20 cellular contexts compared by ENCODE assay signal in the genomic region with DNA sequence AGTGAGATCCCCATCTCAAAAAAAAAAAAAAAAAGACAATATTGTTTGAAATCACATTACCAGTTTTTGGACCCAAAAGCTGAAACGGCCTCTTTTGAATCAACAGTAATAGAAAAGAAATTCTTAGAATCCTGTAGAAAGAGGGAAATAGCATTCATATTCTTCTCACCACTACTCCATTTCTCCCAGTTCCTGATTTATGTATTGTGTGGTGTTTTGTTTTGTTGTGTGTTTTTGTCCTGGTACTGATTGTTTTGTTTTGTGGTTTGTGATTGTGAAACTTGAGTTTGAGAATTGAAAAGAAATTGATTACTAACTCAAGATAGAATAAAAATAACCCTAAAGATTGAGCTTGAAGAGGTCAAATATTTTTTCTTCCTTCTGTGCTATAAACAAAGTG. TPM values are rescaled to one million over a fixed set of nuclear protein-coding genes. Genes with fewer than 3 reads are reported as not detected.
DNase-seq lines count a peak whose midpoint lies in the region; ATAC-seq, FAIRE-seq and TF ChIP-seq lines count a peak whose summit lies in the region.
"Had no signal": no experiment of that assay in that cellular context is flagged by ENCODE, and none has a peak within 500 bp of the region (broad histone marks: within the 10 kb centered on the region; RNA-seq: fewer than 3 reads in every experiment).

No MANE protein-coding gene starts in this region.

- in situ Hi-C loops in GM12878 (cut with MboI): no loop called here

- H3K4me3 ChIP-seq in AG10803 (ENCODE audit: low read length) (no peak overlapping the region), GM12878 (no peak overlapping the region), fibroblast of villous mesenchyme (ENCODE audit: low read depth, low read length) (no peak overlapping the region)
- H3K4me3 ChIP-seq: BLaER1 had no signal

- CTCF ChIA-PET in GM12878 (lab: Yijun Ruan, JAX): interaction anchor here (3.4 kb wide), 1 partner anchor 11 kb away, joined by 18 read pairs; no protein-coding TSS in a partner anchor

- SMC1A ChIA-PET in GM12878 (lab: Charles Lee; ENCODE audit: uncharacterized antibody, unreplicated experiment): interaction anchor here (0.6 to 2.9 kb wide), 4 partner anchors 11 to 33 kb away, joined by 3 to 21 read pairs (median 6); no protein-coding TSS in a partner anchor

- DNase-seq in AG10803 (ENCODE audit: low read depth) (peak; percentile 52), GM12891 (ENCODE audit: insufficient read length, low spot score) (no peak), GM12878 (ENCODE audit: low read depth, low spot score) (no peak), fibroblast of villous mesenchyme (ENCODE audit: low read depth) (peak; percentile 54), GM20000 (ENCODE audit: low spot score) (no peak), NCI-H345 treated with DMSO at 0.1 percent for 48 hours (lab: John Stamatoyannopoulos, UW; ENCODE audit: unreplicated experiment) (no peak)
- DNase-seq: CD4-positive, alpha-beta T cell; CD8-positive, alpha-beta memory T cell; DMS 273 treated with DMSO at 0.1 percent for 48 hours; DMS79; EL; GDM1; GOT3; HCEC 1CT had no signal

- H3K4me1 ChIP-seq in GM12878 (ENCODE audit: control insufficient read depth, insufficient read depth, low read length): no peaks in the 10 kb centered on the region
- H3K4me1 ChIP-seq: BLaER1 had no signal

- H3K27ac ChIP-seq in GM12878 (ENCODE audit: control insufficient read depth, insufficient read depth): no peak overlapping the region
- H3K27ac ChIP-seq: BLaER1, C4-2B had no signal

- TF ChIP-seq CTCF in AG10803 (conservative IDR thresholded peaks at IDR 0.05; ENCODE audit: low read length) (no peak), GM12878 (IDR thresholded peaks at IDR 0.05 in 2 of 3, conservative IDR thresholded peaks at IDR 0.05 in 1 of 3; ENCODE audit: control insufficient read depth in 2 of 3, extremely low read depth in 1 of 3, insufficient read depth in 1 of 3, low read depth in 3 of 3, low read length in 3 of 3) (no peak), fibroblast of villous mesenchyme (IDR thresholded peaks at IDR 0.05; ENCODE audit: insufficient read depth, low read depth, low read length) (no peak), GM20000 (IDR thresholded peaks at IDR 0.05; ENCODE audit: extremely low read depth, missing control alignments) (no peak)

- no peak overlapping the region for H2AFZ ChIP-seq in GM12878 (ENCODE audit: control insufficient read depth, low read depth, low read length)

- TF ChIP-seq EP300 in GM12878 (IDR thresholded peaks at IDR 0.05; ENCODE audit: borderline replicate concordance in 1 of 2, control insufficient read depth in 1 of 2, low read depth in 2 of 2, low read length in 2 of 2): no peak

- no peak overlapping the region for H3K4me2 ChIP-seq in GM12878 (ENCODE audit: control insufficient read depth, insufficient read depth)
- H3K4me2 ChIP-seq: BLaER1 had no signal

- no peak for FAIRE-seq in GM12891 (lab: Jason Lieb, UNC)
- no peak for FAIRE-seq in GM12878 (lab: Jason Lieb, UNC)
- FAIRE-seq: D721Med, GM12892, H54 had no signal

- intact Hi-C loops in GM12878 (cut with micrococcal nuclease; ENCODE audit: unreplicated experiment): no loop called here

- no peaks in the 10 kb centered on the region for H3K79me2 ChIP-seq in GM12878 (ENCODE audit: control insufficient read depth, insufficient read depth, low read length)

- no peaks in the 10 kb centered on the region for H3K36me3 ChIP-seq in GM12878 (ENCODE audit: control insufficient read depth in 2 of 2, insufficient read depth in 2 of 2, low read length in 1 of 2)
- H3K36me3 ChIP-seq: BLaER1 had no signal

- H3K27me3 ChIP-seq in GM12878 (replicated peaks in 1 of 2; ENCODE audit: control insufficient read depth in 2 of 2, insufficient read depth in 2 of 2, low read length in 1 of 2): no peaks in the 10 kb centered on the region
- H3K27me3 ChIP-seq: BLaER1 had no signal

- TF ChIP-seq RAD21 in GM12878 (IDR thresholded peaks at IDR 0.05; ENCODE audit: insufficient read depth, low read depth, low read length): no peak

- 23% methylated on average over 1 of the region's 1 CpG for WGBS in GM12878 (ENCODE audit: insufficient coverage, insufficient replicate concordance, low lambda C conversion rate, missing lambda C conversion rate)

- H4K20me1 ChIP-seq in GM12878 (ENCODE audit: control insufficient read depth, insufficient read depth): no peaks in the 10 kb centered on the region
- H4K20me1 ChIP-seq: BLaER1 had no signal

- no peaks in the 10 kb centered on the region for H3K9me3 ChIP-seq in GM12878 (replicated peaks; ENCODE audit: control insufficient read depth, insufficient read depth, low read length)
- H3K9me3 ChIP-seq: BLaER1 had no signal

- no TSS peak for BruUV-seq in GM12878 (replicated peaks; lab: Mats Ljungman, UMichigan)

- TF ChIP-seq POLR2A in GM12891 (IDR thresholded peaks at IDR 0.05; ENCODE audit: low read depth, low read length): no peak
- TF ChIP-seq POLR2A in GM12878 (IDR thresholded peaks at IDR 0.05; ENCODE audit: low read depth, low read length): no peak

- ATAC-seq in GM12878: peak; percentile 29; the same call in 2 of the 3 replicates
- no peak for ATAC-seq in GM21717 (IDR thresholded peaks at IDR 0.05; ENCODE audit: unreplicated experiment)

- H3K9ac ChIP-seq in GM12878 (ENCODE audit: control insufficient read depth, insufficient read depth, low read length): no peak overlapping the region
- H3K9ac ChIP-seq: BLaER1 had no signal

- POLR2A ChIA-PET in GM12878 (lab: Charles Lee): interaction anchor here (0.7 to 1.5 kb wide), 3 partner anchors 10 to 38 kb away, joined by 3 to 4 read pairs (median 3); no protein-coding TSS in a partner anchor

- RAD21 ChIA-PET in GM12878 (lab: Charles Lee; ENCODE audit: unreplicated experiment): interaction anchor here (0.6 to 2.0 kb wide), 3 partner anchors 14 to 1977 kb away, joined by 3 to 5 read pairs (median 3); no protein-coding TSS in a partner anchor

TF ChIP-seq in GM12891, 5 proteins besides CTCF, POLR2A, EP300 and RAD21:
- TF ChIP-seq SPI1 (IDR thresholded peaks at IDR 0.05; ENCODE audit: low read depth, low read length) (0 out of 2 replicates have a peak, but pooled peaks have one; percentile 37), PAX5 (IDR thresholded peaks at IDR 0.05; ENCODE audit: insufficient read depth, low read length, severe bottlenecking) (no peak)

TF ChIP-seq in GM12878, 131 proteins besides CTCF, POLR2A, EP300 and RAD21:
- peak; percentile 11; the same call in 1 of the 2 replicates for TF ChIP-seq RUNX3 (IDR thresholded peaks at IDR 0.05; ENCODE audit: low read length)
- TF ChIP-seq ZNF622 (IDR thresholded peaks at IDR 0.05): no peak
- no peak for TF ChIP-seq SRF (IDR thresholded peaks at IDR 0.05; ENCODE audit: low read depth in 2 of 2, low read length in 2 of 2)
- TF ChIP-seq SPI1 (IDR thresholded peaks at IDR 0.05; ENCODE audit: borderline replicate concordance, insufficient read depth, low read depth, low read length): peak; percentile 26; the same call in 1 of the 2 replicates
- TF ChIP-seq MEF2A (IDR thresholded peaks at IDR 0.05; ENCODE audit: insufficient read depth, low read depth, low read length): no peak
- no peak for TF ChIP-seq HCFC1 (IDR thresholded peaks at IDR 0.05; ENCODE audit: low read length)

RNA-seq across cellular contexts. Expression of a gene that starts 26.2 kb away (rescaled TPM):
- 18,401 TPM for polyA plus RNA-seq in GM12891 (2012; ENCODE audit: low read depth, missing spikeins)
- 2,824 and 2,968 TPM in 2 replicates for total RNA-seq in GM12878 (2013; cell fraction: nucleolus; rRNA removed)
- total RNA-seq in GM12878 (2014; rRNA removed): 14,131 and 16,902 TPM in 2 replicates
- total RNA-seq in GM12878 (2014; rRNA removed; fragmentation: Illumina TruSeq; extraction: Trizol): 17,468 and 18,090 TPM in 2 replicates
- 14,684 and 15,216 TPM in 2 replicates for total RNA-seq in GM12878 (2021)
- 27,080 TPM for polyA plus RNA-seq in GM12878 (2011; ENCODE audit: low read depth)
- polyA plus RNA-seq in GM12878 (2011; rRNA removed): 17,795 and 20,374 TPM in 2 replicates
- polyA plus RNA-seq in GM12878 (2011; cell fraction: cytosol; rRNA removed): 14,330 and 16,559 TPM in 2 replicates
- 5,187 and 6,059 TPM in 2 replicates for polyA plus RNA-seq in GM12878 (2011; cell fraction: nucleus; rRNA removed)
- 16,010 and 19,176 TPM in 2 replicates for polyA plus RNA-seq in GM12878 (2012)
- 16,201 and 18,845 TPM in 2 replicates for polyA plus RNA-seq in GM12878 (2014; fragmentation: Illumina TruSeq; extraction: Trizol)
- polyA plus RNA-seq in GM12878 (2014; fragmentation: Nextera tagmentation; extraction: Ambion mirVana): over 10,000 TPM in 1 of 2 experiments, 1,000 to 10,000 TPM in 1; 8,305 to 13,725 TPM
- 12,347 and 14,133 TPM in 2 replicates for polyA plus RNA-seq in GM12878 (2014; rRNA removed)
- 1,000 to 10,000 TPM; 4,214 to 4,415 TPM for polyA plus RNA-seq in GM12878 (2016; fragmentation: Nextera tagmentation; extraction: Ambion mirVana)
- polyA minus RNA-seq in GM12878 (2011; rRNA and poly(A)+ RNA removed): 12,533 and 15,137 TPM in 2 replicates
- polyA minus RNA-seq in GM12878 (2011; cell fraction: cytosol; rRNA and poly(A)+ RNA removed): 4,012 and 4,567 TPM in 2 replicates
- polyA minus RNA-seq in GM12878 (2011; cell fraction: nucleus; rRNA and poly(A)+ RNA removed): 1,103 and 1,176 TPM in 2 replicates
- 14,096 and 18,582 TPM in 2 replicates for total RNA-seq in fibroblast of villous mesenchyme

Comparison
In these comparisons a context has a peak if more than half of its experiments do, and no peak if none do; other contexts are left out.
1. DNase-seq: peak in AG10803 (single experiment) and fibroblast of villous mesenchyme (single experiment); none in GM12891 (single experiment), GM12878 (single experiment), GM20000 (single experiment) and NCI-H345 treated with DMSO at 0.1 percent for 48 hours (single experiment).